8 cellular contexts compared by ENCODE assay signal in genomic region chr12:105084251-105085250, GRCh38. TPM values are rescaled to one million over a fixed set of nuclear protein-coding genes. Genes with fewer than 3 reads are reported as not detected.
DNase-seq lines count a peak whose midpoint lies in the region; ATAC-seq and TF ChIP-seq lines count a peak whose summit lies in the region.

Gene ALDH1L2, minus strand, starts transcription at chr12:105084458. Its CDS starts 22 bp downstream, at chr12:105084436.

- H3K4me3 Mint-ChIP-seq in CD4-positive, CD25-positive, alpha-beta regulatory T cell: peak within 1 kb of the TSS; percentile 27 to 74 (median 58)
- peak within 1 kb of the TSS; percentile 68 to 90 (median 83) for H3K4me3 Mint-ChIP-seq in IgD-negative memory B cell
- peak within 1 kb of the TSS; percentile 88 for H3K4me3 Mint-ChIP-seq in WTC11

- H3K4me1 Mint-ChIP-seq in CD4-positive, CD25-positive, alpha-beta regulatory T cell: peaks cover 0 to 13% (median 8%) of the 10 kb centered on the region in 4 donors
- H3K4me1 Mint-ChIP-seq in IgD-negative memory B cell (peaks cover 5 to 9% (median 7%) of the 10 kb centered on the region in 3 donors), WTC11 (peaks cover 15% of the 10 kb centered on the region)

- H3K9me3 ChIP-seq in CD4-positive, CD25-positive, alpha-beta regulatory T cell (ENCODE audit: control insufficient read depth in 2 of 2, low read length in 2 of 2): no peaks in the 10 kb centered on the region

- no peak within 1 kb of the TSS for H3K27ac ChIP-seq in CD4-positive, CD25-positive, alpha-beta regulatory T cell (ENCODE audit: insufficient read depth, low read length, poor library complexity, severe bottlenecking)

- DNase-seq in CD4-positive, CD25-positive, alpha-beta regulatory T cell: peak in 2 of 3 donors; percentile 24 to 55
- DNase-seq in WTC11 (ENCODE audit: low spot score) (peak; percentile 94), cerebellum (ENCODE audit: low spot score) (peak; percentile 87), kidney epithelial cell (ENCODE audit: low read depth) (peak; percentile 37), NCI-H2196 (lab: John Stamatoyannopoulos, UW; ENCODE audit: unreplicated experiment) (no peak)
- DNase-seq in stimulated activated CD4-positive, alpha-beta T cell treated with anti-CD3 and anti-CD28 coated beads, Interleukin-12 subunit alpha, Interleukin-12 subunit beta, amount 100 ng/mL, for 4 hours: peak; percentile 50

- peaks cover 62% of the 10 kb centered on the region for H3K27me3 Mint-ChIP-seq in CD4-positive, CD25-positive, alpha-beta regulatory T cell
- peaks cover 18% of the 10 kb centered on the region for H3K27me3 Mint-ChIP-seq in IgD-negative memory B cell
- H3K27me3 Mint-ChIP-seq in WTC11 (ENCODE audit: low read depth): peaks cover 18% of the 10 kb centered on the region

- H3K36me3 Mint-ChIP-seq in CD4-positive, CD25-positive, alpha-beta regulatory T cell: no peaks in the 10 kb centered on the region
- H3K36me3 Mint-ChIP-seq in IgD-negative memory B cell (no peaks in the 10 kb centered on the region), WTC11 (no peaks in the 10 kb centered on the region)

- no peaks in the 10 kb centered on the region for H3K36me3 ChIP-seq in CD4-positive, CD25-positive, alpha-beta regulatory T cell (ENCODE audit: control insufficient read depth, insufficient read depth, low read length)
- H3K36me3 ChIP-seq in kidney epithelial cell (ENCODE audit: control insufficient read depth, insufficient read depth, low read length): no peaks in the 10 kb centered on the region

- peak; percentile 64 to 65 for ATAC-seq in CD4-positive, CD25-positive, alpha-beta regulatory T cell (ENCODE audit: low read depth in 2 of 2)
- peak; percentile 87 for ATAC-seq in GM19455 (IDR thresholded peaks at IDR 0.05; ENCODE audit: unreplicated experiment)
- ATAC-seq in WTC11: peak; percentile 97

- POLR2A ChIA-PET in WTC11 (lab: Charles Lee): interaction anchor here (0.6 to 2.4 kb wide), 7 partner anchors 8 to 257 kb away, joined by 3 to 14 read pairs (median 4); partner anchors contain the start of gene WASHC4

- peaks cover 21% of the 10 kb centered on the region for H3K27me3 ChIP-seq in CD4-positive, CD25-positive, alpha-beta regulatory T cell (ENCODE audit: control insufficient read depth, insufficient read depth, low read length)
- no peaks in the 10 kb centered on the region for H3K27me3 ChIP-seq in kidney epithelial cell (ENCODE audit: control insufficient read depth, insufficient read depth, low read length)

- no peak within 1 kb of the TSS for H3K27ac Mint-ChIP-seq in CD4-positive, CD25-positive, alpha-beta regulatory T cell
- H3K27ac Mint-ChIP-seq in IgD-negative memory B cell (no peak within 1 kb of the TSS), WTC11 (peak within 1 kb of the TSS; percentile 89)

- CTCF ChIA-PET in WTC11 (lab: Charles Lee): interaction anchor here (0.6 to 1.9 kb wide), 11 partner anchors 7 to 763 kb away, joined by 3 to 7 read pairs (median 3); partner anchors contain the start of genes SLC41A2 and WASHC4

- no peak for TF ChIP-seq CTCF in WTC11 (IDR thresholded peaks at IDR 0.05)
- TF ChIP-seq CTCF in kidney epithelial cell (IDR thresholded peaks at IDR 0.05; ENCODE audit: insufficient read depth, low read length, poor library complexity, severe bottlenecking): no peak

- no peak within 1 kb of the TSS for H3K4me3 ChIP-seq in CD4-positive, CD25-positive, alpha-beta regulatory T cell (ENCODE audit: low read depth, low read length)
- H3K4me3 ChIP-seq in kidney epithelial cell (ENCODE audit: low read depth, low read length): peak within 1 kb of the TSS; percentile 25

- H3K4me1 ChIP-seq in CD4-positive, CD25-positive, alpha-beta regulatory T cell (ENCODE audit: control insufficient read depth, insufficient read depth, low read length, poor library complexity, severe bottlenecking): peaks cover 6% of the 10 kb centered on the region

- peaks cover 0 to 5% (median 2%) of the 10 kb centered on the region in 7 donors for H3K9me3 Mint-ChIP-seq in CD4-positive, CD25-positive, alpha-beta regulatory T cell
- H3K9me3 Mint-ChIP-seq in IgD-negative memory B cell: peaks cover 0 to 3% (median 2%) of the 10 kb centered on the region in 3 donors
- peaks cover 6% of the 10 kb centered on the region; the same call in 1 of the 2 replicates for H3K9me3 Mint-ChIP-seq in WTC11

TF ChIP-seq in WTC11, 78 proteins besides CTCF, POLR2A, EP300 and RAD21 (continues in another document):
- TF ChIP-seq ATF3 (CRISPR knock-in tag; conservative IDR thresholded peaks at IDR 0.05) (no peak; the same call in 1 of the 2 replicates), ZNF219 (CRISPR knock-in tag; IDR thresholded peaks at IDR 0.05; ENCODE audit: borderline replicate concordance) (0 out of 2 replicates have a peak, but pooled peaks have one; percentile 42), FOXJ3 (CRISPR knock-in tag; IDR thresholded peaks at IDR 0.05; ENCODE audit: borderline replicate concordance) (no peak), IRF2 (CRISPR knock-in tag; IDR thresholded peaks at IDR 0.05; ENCODE audit: borderline replicate concordance, low read depth) (no peak), IRF1 (CRISPR knock-in tag; IDR thresholded peaks at IDR 0.05) (no peak), ZMAT4 (CRISPR knock-in tag; IDR thresholded peaks at IDR 0.05) (no peak), SMAD4 (CRISPR knock-in tag; IDR thresholded peaks at IDR 0.05) (no peak), ZSCAN18 (CRISPR knock-in tag; IDR thresholded peaks at IDR 0.05) (no peak), ATF1 (CRISPR knock-in tag; IDR thresholded peaks at IDR 0.05) (no peak), ZNF121 (CRISPR knock-in tag; IDR thresholded peaks at IDR 0.05) (no peak), ATF6 (CRISPR knock-in tag; IDR thresholded peaks at IDR 0.05) (no peak), GTF2I (CRISPR knock-in tag; conservative IDR thresholded peaks at IDR 0.05) (no peak), MYBL2 (CRISPR knock-in tag; IDR thresholded peaks at IDR 0.05) (no peak), CREB1 (CRISPR knock-in tag; IDR thresholded peaks at IDR 0.05) (no peak), TP53 (CRISPR knock-in tag; IDR thresholded peaks at IDR 0.05) (peak; percentile 85), E2F1 (CRISPR knock-in tag; IDR thresholded peaks at IDR 0.05) (no peak), RORB (CRISPR knock-in tag; IDR thresholded peaks at IDR 0.05) (no peak), ZNF317 (CRISPR knock-in tag; IDR thresholded peaks at IDR 0.05; ENCODE audit: borderline replicate concordance, low read depth) (no peak), ETV6 (CRISPR knock-in tag; IDR thresholded peaks at IDR 0.05) (0 out of 2 replicates have a peak, but pooled peaks have one; percentile 9)

RNA-seq across cellular contexts. Expression of gene ALDH1L2, which starts in this region (rescaled TPM):
- not detected for total RNA-seq in CD4-positive, CD25-positive, alpha-beta regulatory T cell
- polyA plus RNA-seq in CD4-positive, CD25-positive, alpha-beta regulatory T cell: not detected
- 0.10 TPM for polyA plus RNA-seq in IgD-negative memory B cell
- total RNA-seq in WTC11 (2021): 3.5 to 7.7 TPM (median 5.5 TPM) in 3 replicates
- total RNA-seq in cerebellum: 7.0 TPM
- 15.0 and 15.5 TPM in 2 replicates for total RNA-seq in kidney epithelial cell

Comparison
In these comparisons a context has a peak if more than half of its experiments do, and no peak if none do; other contexts are left out.
1. Peak in DNase-seq and ATAC-seq in CD4-positive, CD25-positive, alpha-beta regulatory T cell; RNA of the gene not detected or under 1 TPM.